In the genomic region with DNA sequence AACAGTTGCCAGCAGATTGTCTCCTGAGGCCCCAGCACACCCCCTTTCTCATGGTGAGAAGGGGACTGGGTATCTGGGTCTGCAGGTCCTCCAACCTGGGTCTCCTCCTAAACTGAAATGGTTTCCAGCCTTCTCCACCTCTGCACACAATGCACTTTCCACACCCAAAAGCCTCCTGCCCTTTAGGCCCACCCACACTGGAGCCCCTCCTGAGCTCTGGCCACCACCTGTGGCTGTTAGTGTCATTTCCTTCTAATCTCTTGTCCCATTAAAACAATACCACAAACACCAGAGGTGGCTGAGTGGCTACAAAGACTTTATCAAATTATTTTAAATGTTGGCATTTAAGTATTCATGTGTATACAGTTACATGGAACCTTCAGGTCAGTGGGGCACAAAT, we compare ENCODE assay signal across 9 cellular contexts. TPM values are rescaled to one million over a fixed set of nuclear protein-coding genes. Genes with fewer than 3 reads are reported as not detected.
DNase-seq lines count a peak whose midpoint lies in the region; ATAC-seq and TF ChIP-seq lines count a peak whose summit lies in the region.
"Had no signal": no experiment of that assay in that cellular context is flagged by ENCODE, and none has a peak within 500 bp of the region (broad histone marks: within the 10 kb centered on the region; RNA-seq: fewer than 3 reads in every experiment).

No MANE protein-coding gene starts in this region.

- H3K27ac ChIP-seq in right atrium auricular region: peak overlapping the region; percentile 79 to 80
- peak overlapping the region; percentile 42 for H3K27ac ChIP-seq in colonic mucosa
- peak overlapping the region; percentile 87 for H3K27ac ChIP-seq in vagina

- intact Hi-C loops in Right ventricle myocardium superior (cut with DNase I) (loop anchor here (5.0 to 10.0 kb wide), 2 partner anchors 203 to 261 kb away; no protein-coding TSS in a partner anchor), colonic mucosa (cut with DNase I) (loop anchor here (5.0 kb wide), 1 partner anchor 203 kb away; no protein-coding TSS in a partner anchor), vagina (cut with DNase I) (loop anchor here (5.0 kb wide), 1 partner anchor 203 kb away; no protein-coding TSS in a partner anchor)

- H3K27me3 ChIP-seq in right atrium auricular region: no peaks in the 10 kb centered on the region
- no peaks in the 10 kb centered on the region for H3K27me3 ChIP-seq in colonic mucosa
- no peaks in the 10 kb centered on the region for H3K27me3 ChIP-seq in vagina

- H3K4me3 ChIP-seq in right atrium auricular region (no peak overlapping the region), colonic mucosa (no peak overlapping the region), vagina (peak overlapping the region in 1 of 2 donors; percentile 9)

- H3K27ac Mint-ChIP-seq in nephron: peak overlapping the region; percentile 97 to 99 (median 97)

- peak overlapping the region in 2 of 3 experiments; percentile 16 to 67 for H3K4me3 Mint-ChIP-seq in nephron

- no peak overlapping the region for H3K9ac ChIP-seq in colonic mucosa (ENCODE audit: low read depth in 2 of 2, low read length in 2 of 2)

- no peak for TF ChIP-seq CTCF in right atrium auricular region (IDR thresholded peaks at IDR 0.05)
- no peak for TF ChIP-seq CTCF in colonic mucosa (IDR thresholded peaks at IDR 0.05)
- no peak for TF ChIP-seq CTCF in nephron (IDR thresholded peaks at IDR 0.05; ENCODE audit: unreplicated experiment in 3 of 3)
- TF ChIP-seq CTCF in vagina (IDR thresholded peaks at IDR 0.05): no peak

- H3K9me3 Mint-ChIP-seq in nephron: no peaks in the 10 kb centered on the region

- peaks cover 1% of the 10 kb centered on the region for H3K27me3 Mint-ChIP-seq in nephron (ENCODE audit: low read depth)

- H3K4me1 ChIP-seq in right atrium auricular region: peaks cover 0 to 82% of the 10 kb centered on the region in 2 donors
- H3K4me1 ChIP-seq in colonic mucosa: no peaks in the 10 kb centered on the region
- H3K4me1 ChIP-seq in vagina: peaks cover 81% of the 10 kb centered on the region

- ATAC-seq in Right ventricle myocardium superior (ENCODE audit: poor library complexity): no peak

- peaks cover 22% of the 10 kb centered on the region for H3K36me3 Mint-ChIP-seq in nephron (ENCODE audit: low read depth)

- H3K4me1 Mint-ChIP-seq in nephron: peaks cover 76% of the 10 kb centered on the region

- H3K9me3 ChIP-seq in right atrium auricular region (no peaks in the 10 kb centered on the region), colonic mucosa (no peaks in the 10 kb centered on the region), vagina (no peaks in the 10 kb centered on the region)

- no peak for TF ChIP-seq POLR2A in vagina (IDR thresholded peaks at IDR 0.05)

- DNase-seq in right atrium auricular region (ENCODE audit: low spot score): no peak
- DNase-seq in Right ventricle myocardium superior: no peak
- no peak for DNase-seq in colonic mucosa
- DNase-seq in vagina (ENCODE audit: extremely low spot score in 2 of 2): no peak
- DNase-seq in activated gamma-delta T cell (lab: John Stamatoyannopoulos, UW): no peak
- no peak for DNase-seq in stimulated activated CD4-positive, alpha-beta T cell treated with anti-CD3 and anti-CD28 coated beads, Interleukin-4, amount 100 ng/mL, for 24 hours
- no peak for DNase-seq in COLO668 (lab: John Stamatoyannopoulos, UW; ENCODE audit: unreplicated experiment)
- DNase-seq: NCI-H774 had no signal

- H3K36me3 ChIP-seq in right atrium auricular region (peaks cover 26% of the 10 kb centered on the region), colonic mucosa (no peaks in the 10 kb centered on the region), vagina (peaks cover 0 to 25% of the 10 kb centered on the region in 2 donors)

RNA-seq across cellular contexts. Expression of gene GPR3, which starts 11.5 kb away (rescaled TPM):
- 1 to 10 TPM; 2.9 to 4.4 TPM for total RNA-seq in right atrium auricular region
- total RNA-seq in Right ventricle myocardium superior: 0.24 TPM
- under 1 TPM; 0.32 to 0.49 TPM for total RNA-seq in colonic mucosa
- 0.74 TPM for total RNA-seq in vagina

RNA-seq across cellular contexts. Expression of gene CD164L2, which starts 20.8 kb away (rescaled TPM):
- total RNA-seq in right atrium auricular region (not detected), Right ventricle myocardium superior (not detected), colonic mucosa (1 to 10 TPM in 1 of 2 donors, under 1 TPM in 1; 0.69 to 1.7 TPM), vagina (7.6 TPM)

RNA-seq across cellular contexts. Expression of gene FCN3, which starts 29.3 kb away (rescaled TPM):
- 10 to 100 TPM; 21.1 to 36.6 TPM for total RNA-seq in right atrium auricular region
- total RNA-seq in Right ventricle myocardium superior: 15.8 TPM
- 1 to 10 TPM in 1 of 2 donors, under 1 TPM in 1; 0.42 to 1.5 TPM for total RNA-seq in colonic mucosa
- total RNA-seq in vagina: 1.7 TPM

RNA-seq across cellular contexts. Expression of gene MAP3K6, which starts 37.2 kb away (rescaled TPM):
- total RNA-seq in right atrium auricular region (10 to 100 TPM; 31.3 to 42.1 TPM), Right ventricle myocardium superior (41.0 TPM), colonic mucosa (10 to 100 TPM; 21.7 to 41.0 TPM), vagina (149 TPM)
